ENCODE assay signal across 1 cellular context in the genomic region with DNA sequence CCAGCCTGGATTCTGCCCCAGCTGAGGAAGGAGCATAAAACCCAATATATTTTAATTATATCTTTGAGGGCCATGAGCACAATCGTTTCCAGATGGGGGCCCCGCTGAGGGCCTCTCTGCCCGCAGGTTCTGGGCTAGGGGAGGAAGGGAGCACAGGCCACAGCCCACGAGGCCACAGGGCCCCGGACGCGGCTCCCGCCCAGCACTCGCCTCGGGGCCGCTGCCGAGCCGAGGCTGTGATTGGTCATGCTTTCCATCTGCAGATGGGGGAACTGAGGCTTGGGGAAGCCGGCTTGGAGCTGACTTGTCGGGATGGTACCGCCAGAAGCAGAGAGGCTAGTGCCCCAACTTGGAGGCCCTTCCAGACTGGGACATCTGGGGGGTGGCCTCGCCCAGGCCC.
TF ChIP-seq lines count a peak whose summit lies in the region.

No MANE protein-coding gene starts in this region.

TF ChIP-seq in H1, 55 proteins besides CTCF, POLR2A, EP300 and RAD21:
- TF ChIP-seq KDM1A (IDR thresholded peaks at IDR 0.05; ENCODE audit: borderline replicate concordance, low read length): no peak
- TF ChIP-seq RFX5 (IDR thresholded peaks at IDR 0.05; ENCODE audit: borderline replicate concordance, low read depth, low read length): no peak
- no peak for TF ChIP-seq NRF1 (IDR thresholded peaks at IDR 0.05; ENCODE audit: low read depth, low read length)
- TF ChIP-seq TCF12 (IDR thresholded peaks at IDR 0.05; ENCODE audit: low read depth, low read length): no peak
- TF ChIP-seq EGR1 (IDR thresholded peaks at IDR 0.05; ENCODE audit: borderline replicate concordance, low read depth, low read length): no peak
